ENCODE assay signal across 11 cellular contexts in genomic region chr1:84434081-84434755, GRCh38. TPM values are rescaled to one million over a fixed set of nuclear protein-coding genes. Genes with fewer than 3 reads are reported as not detected.
DNase-seq lines count a peak whose midpoint lies in the region; ATAC-seq and TF ChIP-seq lines count a peak whose summit lies in the region.
"Had no signal": no experiment of that assay in that cellular context is flagged by ENCODE, and none has a peak within 500 bp of the region (broad histone marks: within the 10 kb centered on the region; RNA-seq: fewer than 3 reads in every experiment).

No MANE protein-coding gene starts in this region.

- H3K27me3 ChIP-seq in HL-60 (ENCODE audit: insufficient read depth, poor library complexity, severe bottlenecking) (no peaks in the 10 kb centered on the region), parathyroid adenoma (ENCODE audit: control insufficient read depth, insufficient read depth, low read length) (no peaks in the 10 kb centered on the region)
- H3K27me3 ChIP-seq: sigmoid colon had no signal

- ATAC-seq in activated naive CD8-positive, alpha-beta T cell treated with anti-CD3 and anti-CD28 coated beads, Interleukin-2, amount 10 ng/mL, durations not matched to agents 7 days and 5 days (ENCODE audit: low read depth) = peak; percentile 7

- H3K9me3 ChIP-seq in parathyroid adenoma (ENCODE audit: control insufficient read depth, low read length) = no peaks in the 10 kb centered on the region

- H3K36me3 Mint-ChIP-seq in activated CD4-positive, alpha-beta T cell treated with anti-CD3 and anti-CD28 coated beads, Interleukin-2, amount 10 ng/mL, durations not matched to agents 24 days and 14 days (ENCODE audit: low read depth) = no peaks in the 10 kb centered on the region
- H3K36me3 Mint-ChIP-seq in activated naive CD8-positive, alpha-beta T cell treated with anti-CD3 and anti-CD28 coated beads, Interleukin-2, amount 10 ng/mL, durations not matched to agents 7 days and 5 days = no peaks in the 10 kb centered on the region
- H3K36me3 Mint-ChIP-seq in activated T-helper 2 cell treated with anti-CD3 and anti-CD28 coated beads, Interferon-gamma antibody, Interleukin-2, Interleukin-4, amounts not matched to agents 10 μg/mL and 5 μg/mL and 100 μg/mL, durations not matched to agents 14 hours and 24 hours and 36 hours (ENCODE audit: low read depth) = no peaks in the 10 kb centered on the region

- H3K27ac Mint-ChIP-seq in activated CD4-positive, alpha-beta T cell treated with anti-CD3 and anti-CD28 coated beads, Interleukin-2, amount 10 ng/mL, durations not matched to agents 24 days and 14 days = peak overlapping the region; percentile 40
- peak overlapping the region; percentile 44 for H3K27ac Mint-ChIP-seq in activated naive CD8-positive, alpha-beta T cell treated with anti-CD3 and anti-CD28 coated beads, Interleukin-2, amount 10 ng/mL, durations not matched to agents 7 days and 5 days
- no peak overlapping the region for H3K27ac Mint-ChIP-seq in activated T-helper 2 cell treated with anti-CD3 and anti-CD28 coated beads, Interferon-gamma antibody, Interleukin-2, Interleukin-4, amounts not matched to agents 10 μg/mL and 5 μg/mL and 100 μg/mL, durations not matched to agents 14 hours and 24 hours and 36 hours

- H3K4me1 Mint-ChIP-seq in activated CD4-positive, alpha-beta T cell treated with anti-CD3 and anti-CD28 coated beads, Interleukin-2, amount 10 ng/mL, durations not matched to agents 24 days and 14 days = peaks cover 6% of the 10 kb centered on the region
- H3K4me1 Mint-ChIP-seq in activated naive CD8-positive, alpha-beta T cell treated with anti-CD3 and anti-CD28 coated beads, Interleukin-2, amount 10 ng/mL, durations not matched to agents 7 days and 5 days = peaks cover 15% of the 10 kb centered on the region
- peaks cover 3% of the 10 kb centered on the region for H3K4me1 Mint-ChIP-seq in activated T-helper 2 cell treated with anti-CD3 and anti-CD28 coated beads, Interferon-gamma antibody, Interleukin-2, Interleukin-4, amounts not matched to agents 10 μg/mL and 5 μg/mL and 100 μg/mL, durations not matched to agents 14 hours and 24 hours and 36 hours (ENCODE audit: low read depth)

- no peak overlapping the region for H3K4me3 ChIP-seq in HL-60 (replicated peaks; ENCODE audit: insufficient read depth, low read length)
- H3K4me3 ChIP-seq in parathyroid adenoma (ENCODE audit: low read depth, low read length) = peak overlapping the region; percentile 38

- H3K9ac ChIP-seq in parathyroid adenoma = no peak overlapping the region

- no peak for DNase-seq in activated CD4-positive, alpha-beta T cell treated with anti-CD3 and anti-CD28 coated beads, Interleukin-2, amount 10 ng/mL, durations not matched to agents 24 days and 14 days
- no peak for DNase-seq in activated CD4-positive, alpha-beta T cell treated with anti-CD3 and anti-CD28 coated beads for 1 hour
- DNase-seq in HL-60 (ENCODE audit: low read depth in 1 of 2, low spot score in 1 of 2) (no peak), T1000 (lab: John Stamatoyannopoulos, UW) (no peak), DMS79 (lab: John Stamatoyannopoulos, UW) (no peak)
- peak; percentile 27 for DNase-seq in activated naive CD8-positive, alpha-beta T cell treated with anti-CD3 and anti-CD28 coated beads, Interleukin-2, amount 10 ng/mL, durations not matched to agents 7 days and 5 days
- no peak for DNase-seq in activated T-helper 2 cell treated with anti-CD3 and anti-CD28 coated beads, Interferon-gamma antibody, Interleukin-2, Interleukin-4, amounts not matched to agents 10 μg/mL and 5 μg/mL and 100 μg/mL, durations not matched to agents 14 hours and 24 hours and 36 hours (ENCODE audit: low spot score)
- DNase-seq: sigmoid colon had no signal

- H3K36me3 ChIP-seq in parathyroid adenoma (ENCODE audit: control insufficient read depth, insufficient read depth, low read length) = no peaks in the 10 kb centered on the region
- H3K36me3 ChIP-seq: sigmoid colon had no signal

- no peak for TF ChIP-seq CTCF in HL-60 (IDR thresholded peaks at IDR 0.05; ENCODE audit: insufficient read depth, low read length)
- no peak for TF ChIP-seq CTCF in parathyroid adenoma (IDR thresholded peaks at IDR 0.05)

- intact Hi-C loops in activated CD4-positive, alpha-beta T cell treated with anti-CD3 and anti-CD28 coated beads, Interleukin-2, amount 10 ng/mL, durations not matched to agents 24 days and 14 days (cut with micrococcal nuclease) = loop anchor here (5.0 kb wide), 3 partner anchors 428 to 527 kb away; no protein-coding TSS in a partner anchor
- intact Hi-C loops in activated T-helper 2 cell treated with anti-CD3 and anti-CD28 coated beads, Interferon-gamma antibody, Interleukin-2, Interleukin-4, amounts not matched to agents 10 μg/mL and 5 μg/mL and 100 μg/mL, durations not matched to agents 14 hours and 24 hours and 36 hours (cut with micrococcal nuclease) = loop anchor here (2.0 to 10.0 kb wide), 5 partner anchors 132 to 529 kb away; partner anchors contain the start of genes SAMD13 and TTLL7

- H3K27me3 Mint-ChIP-seq in activated CD4-positive, alpha-beta T cell treated with anti-CD3 and anti-CD28 coated beads, Interleukin-2, amount 10 ng/mL, durations not matched to agents 24 days and 14 days = peaks cover 2% of the 10 kb centered on the region
- no peaks in the 10 kb centered on the region for H3K27me3 Mint-ChIP-seq in activated naive CD8-positive, alpha-beta T cell treated with anti-CD3 and anti-CD28 coated beads, Interleukin-2, amount 10 ng/mL, durations not matched to agents 7 days and 5 days
- no peaks in the 10 kb centered on the region for H3K27me3 Mint-ChIP-seq in activated T-helper 2 cell treated with anti-CD3 and anti-CD28 coated beads, Interferon-gamma antibody, Interleukin-2, Interleukin-4, amounts not matched to agents 10 μg/mL and 5 μg/mL and 100 μg/mL, durations not matched to agents 14 hours and 24 hours and 36 hours (ENCODE audit: low read depth)

- H3K79me2 ChIP-seq in parathyroid adenoma = no peaks in the 10 kb centered on the region

- POLR2A ChIA-PET in activated naive CD8-positive, alpha-beta T cell treated with anti-CD3 and anti-CD28 coated beads, Interleukin-2, amount 10 ng/mL, durations not matched to agents 7 days and 5 days (lab: Charles Lee) = interaction anchor here (0.7 to 6.8 kb wide), 11 partner anchors 8 to 295 kb away, joined by 3 to 44 read pairs (median 4); partner anchors contain the start of genes CTBS, GNG5, PRKACB and SPATA1

- H3K9me3 Mint-ChIP-seq in activated CD4-positive, alpha-beta T cell treated with anti-CD3 and anti-CD28 coated beads, Interleukin-2, amount 10 ng/mL, durations not matched to agents 24 days and 14 days = peaks cover 9% of the 10 kb centered on the region
- peaks cover 8% of the 10 kb centered on the region for H3K9me3 Mint-ChIP-seq in activated naive CD8-positive, alpha-beta T cell treated with anti-CD3 and anti-CD28 coated beads, Interleukin-2, amount 10 ng/mL, durations not matched to agents 7 days and 5 days
- peaks cover 5% of the 10 kb centered on the region for H3K9me3 Mint-ChIP-seq in activated T-helper 2 cell treated with anti-CD3 and anti-CD28 coated beads, Interferon-gamma antibody, Interleukin-2, Interleukin-4, amounts not matched to agents 10 μg/mL and 5 μg/mL and 100 μg/mL, durations not matched to agents 14 hours and 24 hours and 36 hours

- no peaks in the 10 kb centered on the region for H3K4me1 ChIP-seq in parathyroid adenoma

- H3K27ac ChIP-seq in HL-60 (replicated peaks) (peak overlapping the region; percentile 65; the same call in 1 of the 2 replicates), parathyroid adenoma (no peak overlapping the region)
- H3K27ac ChIP-seq: sigmoid colon had no signal

- H3K4me3 Mint-ChIP-seq in activated CD4-positive, alpha-beta T cell treated with anti-CD3 and anti-CD28 coated beads, Interleukin-2, amount 10 ng/mL, durations not matched to agents 24 days and 14 days = peak overlapping the region; percentile 63
- peak overlapping the region; percentile 67 for H3K4me3 Mint-ChIP-seq in activated naive CD8-positive, alpha-beta T cell treated with anti-CD3 and anti-CD28 coated beads, Interleukin-2, amount 10 ng/mL, durations not matched to agents 7 days and 5 days
- no peak overlapping the region for H3K4me3 Mint-ChIP-seq in activated T-helper 2 cell treated with anti-CD3 and anti-CD28 coated beads, Interferon-gamma antibody, Interleukin-2, Interleukin-4, amounts not matched to agents 10 μg/mL and 5 μg/mL and 100 μg/mL, durations not matched to agents 14 hours and 24 hours and 36 hours (ENCODE audit: low read depth)

- no peak overlapping the region for H3K4me2 ChIP-seq in parathyroid adenoma (ENCODE audit: low read length)

- H2AFZ ChIP-seq in parathyroid adenoma = no peak overlapping the region

RNA-seq across cellular contexts. Expression of gene DNASE2B, which starts 35.9 kb away (rescaled TPM):
- total RNA-seq in activated CD4-positive, alpha-beta T cell treated with anti-CD3 and anti-CD28 coated beads, Interleukin-2, amount 10 ng/mL, durations not matched to agents 24 days and 14 days = not detected in 2 replicates
- not detected for total RNA-seq in activated naive CD8-positive, alpha-beta T cell treated with anti-CD3 and anti-CD28 coated beads, Interleukin-2, amount 10 ng/mL, durations not matched to agents 7 days and 5 days
- total RNA-seq in activated T-helper 2 cell treated with anti-CD3 and anti-CD28 coated beads, Interferon-gamma antibody, Interleukin-2, Interleukin-4, amounts not matched to agents 10 μg/mL and 5 μg/mL and 100 μg/mL, durations not matched to agents 14 hours and 24 hours and 36 hours = not detected in 2 replicates
- total RNA-seq: fibroblast of villous mesenchyme, liver had no signal

RNA-seq across cellular contexts. Expression of gene RPF1, which starts 44.8 kb away (rescaled TPM):
- total RNA-seq in activated CD4-positive, alpha-beta T cell treated with anti-CD3 and anti-CD28 coated beads, Interleukin-2, amount 10 ng/mL, durations not matched to agents 24 days and 14 days = 63.3 and 64.4 TPM in 2 replicates
- total RNA-seq in activated naive CD8-positive, alpha-beta T cell treated with anti-CD3 and anti-CD28 coated beads, Interleukin-2, amount 10 ng/mL, durations not matched to agents 7 days and 5 days = 10 to 100 TPM; 34.8 to 36.2 TPM
- total RNA-seq in activated T-helper 2 cell treated with anti-CD3 and anti-CD28 coated beads, Interferon-gamma antibody, Interleukin-2, Interleukin-4, amounts not matched to agents 10 μg/mL and 5 μg/mL and 100 μg/mL, durations not matched to agents 14 hours and 24 hours and 36 hours = 58.9 and 62.7 TPM in 2 replicates
